In the genomic region with DNA sequence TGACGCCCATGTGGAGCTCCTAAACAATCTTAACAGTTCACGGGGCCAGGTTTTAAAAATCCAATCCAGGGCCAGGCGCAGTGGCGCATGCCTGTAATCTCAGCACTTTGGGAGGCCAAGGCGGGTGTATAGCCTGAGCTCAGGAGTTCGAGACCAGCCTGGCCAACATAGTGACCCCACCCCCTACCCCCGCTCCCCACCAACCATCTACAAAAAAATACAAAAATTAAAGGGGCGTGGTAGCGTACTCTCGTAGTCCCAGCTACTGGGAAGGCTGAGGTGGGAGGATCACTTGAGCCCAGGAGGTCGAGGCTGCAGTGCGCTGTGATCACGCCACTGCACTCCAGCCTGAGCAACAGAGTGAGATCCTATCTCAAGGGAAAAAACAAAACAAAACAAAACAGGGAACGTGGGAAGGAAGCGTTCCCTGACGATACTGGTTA, we compare ENCODE assay signal across 6 cellular contexts. TPM values are rescaled to one million over a fixed set of nuclear protein-coding genes. Genes with fewer than 3 reads are reported as not detected.
DNase-seq lines count a peak whose midpoint lies in the region; ATAC-seq and TF ChIP-seq lines count a peak whose summit lies in the region.

No MANE protein-coding gene starts in this region.

- no peak for DNase-seq in RWPE1 (ENCODE audit: low spot score)
- no peak for DNase-seq in fibroblast of mammary gland (ENCODE audit: low read depth)
- DNase-seq in stomach: no peak
- DNase-seq in MV-4-11 (lab: John Stamatoyannopoulos, UW): no peak

- CTCF ChIA-PET in RWPE1 (lab: Yijun Ruan, JAX): no interaction called here

- ATAC-seq in GM19397 (IDR thresholded peaks at IDR 0.05; ENCODE audit: unreplicated experiment) (no peak), HG03280 (IDR thresholded peaks at IDR 0.05; ENCODE audit: unreplicated experiment) (no peak)

- TF ChIP-seq CTCF in RWPE1 (conservative IDR thresholded peaks at IDR 0.05; ENCODE audit: low read depth) (no peak), fibroblast of mammary gland (conservative IDR thresholded peaks at IDR 0.05; ENCODE audit: control insufficient read depth, insufficient read depth, low read depth, low read length) (no peak), stomach (IDR thresholded peaks at IDR 0.05) (no peak)

- POLR2A ChIA-PET in RWPE1 (lab: Yijun Ruan, JAX; ENCODE audit: low non-redundant PET): interaction anchor here (0.6 kb wide), 1 partner anchor 69 kb away, joined by 10 read pairs; no protein-coding TSS in a partner anchor

- H3K36me3 ChIP-seq in stomach: peaks cover 16 to 24% (median 24%) of the 10 kb centered on the region in 4 donors

- TF ChIP-seq POLR2A in stomach (IDR thresholded peaks at IDR 0.05): no peak

- H3K4me3 ChIP-seq in fibroblast of mammary gland (ENCODE audit: control insufficient read depth, low read depth, low read length): peak overlapping the region; percentile 88
- peak overlapping the region; percentile 97 to 100 (median 98) for H3K4me3 ChIP-seq in stomach

- peaks cover 0 to 12% (median 0%) of the 10 kb centered on the region in 3 donors for H3K27me3 ChIP-seq in stomach

- no peak for TF ChIP-seq EP300 in stomach (IDR thresholded peaks at IDR 0.05)

- intact Hi-C loops in stomach (cut with DNase I; ENCODE audit: low total_unique reads): loop anchor here (5.0 kb wide), 1 partner anchor 79 kb away; no protein-coding TSS in a partner anchor

- peaks cover 17 to 38% (median 32%) of the 10 kb centered on the region in 4 donors for H3K4me1 ChIP-seq in stomach

- H3K27ac ChIP-seq in RWPE1 (peak overlapping the region; percentile 86), stomach (peak overlapping the region; percentile 76 to 94 (median 91))

- WGBS in stomach, 5 donors: 44 to 55% (median 49%) methylated on average over 15 to 16 of the region's 16 CpGs

- no peaks in the 10 kb centered on the region for H3K9me3 ChIP-seq in stomach

RNA-seq across cellular contexts. Expression of gene SART1, which starts 0.7 kb away (rescaled TPM):
- 100 to 1,000 TPM in 2 of 5 donors, 10 to 100 TPM in 3; 26.1 to 278 (median 38.4) TPM for total RNA-seq in stomach
- 10 to 100 TPM; 76.1 to 93.2 (median 88.9) TPM for polyA plus RNA-seq in stomach

RNA-seq across cellular contexts. Expression of gene TSGA10IP, which starts 15.6 kb away (rescaled TPM):
- total RNA-seq in stomach: not detected
- not detected for polyA plus RNA-seq in stomach

RNA-seq across cellular contexts. Expression of gene EIF1AD, which starts 41.1 kb away (rescaled TPM):
- 10 to 100 TPM in 2 of 5 donors, 1 to 10 TPM in 2, not detected in 1; 3.8 to 26.1 (median 12.9) TPM for total RNA-seq in stomach
- polyA plus RNA-seq in stomach: 10 to 100 TPM; 10.5 to 13.6 (median 13.1) TPM

RNA-seq across cellular contexts. Expression of gene BANF1, which starts 41.5 kb away (rescaled TPM):
- 10 to 100 TPM; 12.3 to 58.4 (median 27.2) TPM for total RNA-seq in stomach
- 100 to 1,000 TPM; 150 to 207 (median 180) TPM for polyA plus RNA-seq in stomach

RNA-seq across cellular contexts. Expression of gene DRAP1, which starts 41.6 kb away (rescaled TPM):
- 100 to 1,000 TPM in 1 of 5 donors, 10 to 100 TPM in 4; 13.3 to 133 (median 49.2) TPM for total RNA-seq in stomach
- 10 to 100 TPM; 64.0 to 89.2 (median 77.9) TPM for polyA plus RNA-seq in stomach
